Comparison of ENCODE assay signal across 23 cellular contexts in the genomic region with DNA sequence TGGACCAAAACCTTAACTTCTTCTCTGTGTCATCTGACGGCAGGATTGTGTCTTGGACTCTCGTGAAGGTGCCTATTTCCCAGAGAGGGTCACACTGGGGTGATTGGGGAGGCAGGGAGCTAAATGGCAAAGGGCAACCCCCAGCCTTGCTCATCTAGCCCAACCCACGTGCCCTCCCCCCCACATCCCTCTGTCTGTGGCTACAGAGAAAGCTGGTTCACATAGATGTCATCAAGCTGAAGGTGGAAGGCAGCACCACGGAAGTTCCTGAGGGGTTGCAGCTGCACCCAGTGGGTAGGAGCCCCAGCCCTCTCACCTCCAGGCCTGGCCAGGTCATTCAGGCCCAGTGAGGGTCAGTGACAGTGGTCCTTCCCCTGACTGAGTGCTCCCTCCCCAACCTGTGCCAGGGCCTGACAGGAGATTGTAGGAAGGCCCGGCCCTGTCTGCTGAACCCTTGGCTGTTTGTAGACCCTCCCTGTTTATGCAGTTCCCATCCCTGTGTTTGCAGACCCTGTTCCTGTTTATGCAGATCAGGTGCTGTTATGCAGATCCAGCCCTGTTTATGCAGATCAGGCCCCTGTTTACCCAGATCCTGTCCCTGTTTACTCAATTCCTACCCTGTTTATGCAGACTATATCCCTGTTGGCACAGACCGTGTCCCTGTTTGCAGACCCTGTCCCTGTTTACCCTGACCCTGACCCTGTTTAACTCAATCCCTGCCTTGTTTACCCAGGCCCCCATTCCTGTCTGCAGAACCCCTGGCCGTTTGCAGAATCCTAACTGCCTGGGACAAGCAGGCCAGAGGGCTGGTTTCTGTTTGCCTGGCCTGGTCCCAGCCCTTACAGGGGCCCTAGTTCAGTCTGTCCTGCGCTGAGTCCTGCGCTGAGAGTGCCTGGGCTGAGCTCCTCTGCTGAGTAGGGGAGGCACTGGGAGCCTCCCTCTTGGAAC. TPM values are rescaled to one million over a fixed set of nuclear protein-coding genes. Genes with fewer than 3 reads are reported as not detected.
DNase-seq lines count a peak whose midpoint lies in the region; ATAC-seq lines count a peak whose summit lies in the region.
"Had no signal": no experiment of that assay in that cellular context is flagged by ENCODE, and none has a peak within 500 bp of the region (broad histone marks: within the 10 kb centered on the region; RNA-seq: fewer than 3 reads in every experiment).

No MANE protein-coding gene starts in this region.

- no peaks in the 10 kb centered on the region for H3K36me3 ChIP-seq in HUES48 (ENCODE audit: control insufficient read depth, insufficient read depth, low read length)
- H3K36me3 ChIP-seq: brain microvascular endothelial cell, spleen, upper lobe of left lung had no signal

- no peak for DNase-seq in left lobe of liver (ENCODE audit: low spot score)
- peak; percentile 60 for DNase-seq in putamen (ENCODE audit: low spot score)
- no peak for DNase-seq in NOMO-1 treated with DMSO at 0.1 percent for 48 hours (lab: John Stamatoyannopoulos, UW; ENCODE audit: unreplicated experiment)
- no peak for DNase-seq in middle frontal gyrus (ENCODE audit: extremely low spot score, low spot score)
- no peak for DNase-seq in hippocampal formation (lab: John Stamatoyannopoulos, UW)
- DNase-seq: activated naive CD4-positive, alpha-beta T cell treated with anti-CD3 and anti-CD28 coated beads, Interleukin-2, amount 50 U/mL, for 16 hours; brain microvascular endothelial cell; CD4-positive, CD25-positive, alpha-beta regulatory T cell; DND-41; NCI-H1417; NCI-H2171 treated with DMSO at 0.1 percent for 48 hours; spleen; stimulated activated naive B cell treated with anti-CD40 and anti-IgM and Interleukin-4, amounts not matched to agents 10 μg/mL and 1 μg/mL and 100 μg/mL, for 72 hours; T-cell had no signal

- H3K27me3 ChIP-seq in HUES48 (ENCODE audit: control insufficient read depth, insufficient read depth, low read length), result no peaks in the 10 kb centered on the region; the same call in 1 of the 2 replicates
- H3K27me3 ChIP-seq: brain microvascular endothelial cell, spleen, upper lobe of left lung had no signal

- peaks cover 41% of the 10 kb centered on the region for H3K4me1 ChIP-seq in HUES48 (ENCODE audit: control insufficient read depth, insufficient read depth, low read length)
- H3K4me1 ChIP-seq: parathyroid adenoma, spleen had no signal

- peak; percentile 92 for ATAC-seq in left lobe of liver
- no peak for ATAC-seq in GM19023 (IDR thresholded peaks at IDR 0.05; ENCODE audit: unreplicated experiment)
- ATAC-seq: activated CD4-positive, CD25-positive, alpha-beta regulatory T cell treated with anti-CD3 and anti-CD28 coated beads, Interleukin-2, amount 50 U/mL, for 24 hours; esophagus mucosa; stimulated activated naive B cell treated with anti-CD40 and anti-IgM and Interleukin-4, amounts not matched to agents 10 μg/mL and 1 μg/mL and 100 μg/mL, for 72 hours; T-cell had no signal

- no peaks in the 10 kb centered on the region for H3K9me3 ChIP-seq in HUES48 (ENCODE audit: control insufficient read depth, insufficient read depth, low read length)
- H3K9me3 ChIP-seq: spleen, upper lobe of left lung had no signal

- H3K27ac ChIP-seq in HUES48 (ENCODE audit: low read depth, low read length) (peak overlapping the region; percentile 75), angular gyrus (ENCODE audit: low read depth, low read length) (peak overlapping the region; percentile 37)
- H3K27ac ChIP-seq: brain microvascular endothelial cell, HL-60, parathyroid adenoma, spleen, upper lobe of left lung had no signal

- no peak overlapping the region for H3K9ac ChIP-seq in HUES48 (ENCODE audit: low read depth, low read length)
- H3K9ac ChIP-seq: parathyroid adenoma had no signal

- no peak overlapping the region for H3K4me3 ChIP-seq in HUES48 (ENCODE audit: low read depth, low read length)
- H3K4me3 ChIP-seq: spleen, upper lobe of left lung had no signal

RNA-seq across cellular contexts. Expression of a gene that starts 10.4 kb away (rescaled TPM):
- 3.9 TPM for total RNA-seq in left lobe of liver

RNA-seq across cellular contexts. Expression of a gene that starts 53.8 kb away (rescaled TPM):
- not detected for total RNA-seq in left lobe of liver
- total RNA-seq: CD4-positive, CD25-positive, alpha-beta regulatory T cell; dermis microvascular lymphatic vessel endothelial cell; esophagus mucosa; spleen; T-cell had no signal

RNA-seq across cellular contexts. Expression of a gene that starts 54.0 kb away (rescaled TPM):
- total RNA-seq in left lobe of liver, result 5.9 TPM
